In the genomic region with DNA sequence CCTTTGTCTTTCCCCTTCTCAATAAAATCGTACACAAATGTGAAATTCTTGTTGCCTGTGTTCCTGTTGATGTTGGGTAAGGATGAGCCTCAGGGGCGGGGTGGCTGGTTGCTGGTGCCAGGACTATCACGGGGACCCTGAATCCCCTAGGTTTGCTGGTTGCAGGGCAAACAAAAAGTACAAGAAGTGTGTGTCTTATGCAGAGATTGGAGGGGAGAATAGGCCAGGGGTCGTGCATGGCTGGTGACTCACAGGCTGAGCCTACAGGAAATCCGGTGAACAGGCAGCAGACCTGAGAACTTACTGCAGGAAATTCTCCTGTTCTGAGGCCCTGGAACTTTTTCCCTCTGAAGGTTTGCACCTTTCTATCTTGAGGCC, we compare ENCODE assay signal across 9 cellular contexts. TPM values are rescaled to one million over a fixed set of nuclear protein-coding genes. Genes with fewer than 3 reads are reported as not detected.
DNase-seq lines count a peak whose midpoint lies in the region; TF ChIP-seq lines count a peak whose summit lies in the region.
"Had no signal": no experiment of that assay in that cellular context is flagged by ENCODE, and none has a peak within 500 bp of the region (broad histone marks: within the 10 kb centered on the region; RNA-seq: fewer than 3 reads in every experiment).

No MANE protein-coding gene starts in this region.

- intact Hi-C loops in posterior vena cava (cut with DNase I), result no loop called here

- H3K9ac ChIP-seq in GM23248, result no peak overlapping the region
- H3K9ac ChIP-seq in fibroblast of lung (ENCODE audit: insufficient read depth, low read length), result no peak overlapping the region

- no peaks in the 10 kb centered on the region for H3K9me2 ChIP-seq in GM23248 (ENCODE audit: insufficient read depth)

- in situ Hi-C loops in GM23248 (cut with MboI), result no loop called here

- H4K20me1 ChIP-seq in GM23248 (ENCODE audit: insufficient read depth) (no peaks in the 10 kb centered on the region), fibroblast of lung (ENCODE audit: control insufficient read depth, extremely low read depth, insufficient read depth, low read length) (no peaks in the 10 kb centered on the region)

- 66 to 72% methylated on average over 5 of the region's 5 CpGs for WGBS in GM23248 (ENCODE audit: low coverage in 1 of 2, low lambda C conversion rate in 2 of 2, missing lambda C conversion rate in 2 of 2), 2 experiments

- POLR2A ChIA-PET in RWPE1 (lab: Yijun Ruan, JAX; ENCODE audit: low non-redundant PET), result no interaction called here

- CTCF ChIA-PET in RWPE1 (lab: Yijun Ruan, JAX), result no interaction called here

- H3K4me2 ChIP-seq in GM23248 (ENCODE audit: unreplicated experiment) (no peak overlapping the region), fibroblast of lung (ENCODE audit: extremely low read depth, insufficient read depth, low read length) (peak overlapping the region; percentile 81)

- DNase-seq in GM23248, result no peak
- DNase-seq in RWPE1 (ENCODE audit: low spot score), result no peak
- DNase-seq in fibroblast of lung (ENCODE audit: low read depth in 2 of 2), result peak; percentile 84 to 87
- no peak for DNase-seq in retinal pigment epithelial cell (ENCODE audit: low read depth)
- DNase-seq in stimulated activated CD4-positive, alpha-beta T cell treated with anti-CD3 and anti-CD28 coated beads, Interleukin-4, amount 100 ng/mL, for 24 hours, result no peak
- no peak for DNase-seq in posterior vena cava (ENCODE audit: low spot score)
- DNase-seq in DMS79 treated with DMSO at 0.1 percent for 48 hours (lab: John Stamatoyannopoulos, UW), result no peak
- DNase-seq: caudate nucleus, NCI-H1436 treated with DMSO at 0.1 percent for 48 hours had no signal

- no peaks in the 10 kb centered on the region for H3K9me3 ChIP-seq in GM23248 (ENCODE audit: low read depth)
- H3K9me3 ChIP-seq in fibroblast of lung (ENCODE audit: control insufficient read depth, insufficient read depth, low read depth, low read length), result no peaks in the 10 kb centered on the region

- H2AFZ ChIP-seq in GM23248, result 0 out of 2 replicates have a peak overlapping the region, but pooled peaks have one; percentile 13
- peak overlapping the region; percentile 42 for H2AFZ ChIP-seq in fibroblast of lung (ENCODE audit: low read length)

- no peaks in the 10 kb centered on the region for H3K27me3 ChIP-seq in GM23248 (replicated peaks; ENCODE audit: insufficient read depth)
- no peaks in the 10 kb centered on the region for H3K27me3 ChIP-seq in fibroblast of lung (ENCODE audit: control insufficient read depth, insufficient read depth, low read length)

- H3K27ac ChIP-seq in GM23248 (no peak overlapping the region), RWPE1 (peak overlapping the region; percentile 25; the same call in 1 of the 2 replicates), fibroblast of lung (ENCODE audit: insufficient read depth, low read length) (peak overlapping the region; percentile 70)

- no peak overlapping the region for H3K4me3 ChIP-seq in GM23248
- H3K4me3 ChIP-seq in fibroblast of lung (replicated peaks in 1 of 4; ENCODE audit: control extremely low read depth in 1 of 4, insufficient read depth in 1 of 4, low read depth in 3 of 4, low read length in 4 of 4), result peak overlapping the region; percentile 8 to 50 (median 28)
- peak overlapping the region; percentile 38 for H3K4me3 ChIP-seq in retinal pigment epithelial cell (ENCODE audit: low read length)

- H3K36me3 ChIP-seq in GM23248 (ENCODE audit: low read depth) (no peaks in the 10 kb centered on the region), fibroblast of lung (ENCODE audit: control insufficient read depth, insufficient read depth, low read length) (no peaks in the 10 kb centered on the region)

- peaks cover 84% of the 10 kb centered on the region for H3K79me2 ChIP-seq in GM23248 (ENCODE audit: insufficient read depth)
- H3K79me2 ChIP-seq in fibroblast of lung (ENCODE audit: control insufficient read depth, insufficient read depth, low read length), result peaks cover 45% of the 10 kb centered on the region

- H3F3A ChIP-seq in GM23248 (ENCODE audit: insufficient read depth), result peaks cover 6% of the 10 kb centered on the region

- TF ChIP-seq CTCF in RWPE1 (conservative IDR thresholded peaks at IDR 0.05; ENCODE audit: low read depth) (no peak), fibroblast of lung (conservative IDR thresholded peaks at IDR 0.05 in 1 of 2, IDR thresholded peaks at IDR 0.05 in 1 of 2; ENCODE audit: low read depth in 1 of 2, low read length in 2 of 2) (no peak), retinal pigment epithelial cell (conservative IDR thresholded peaks at IDR 0.05; ENCODE audit: low read depth, low read length) (no peak)

- peaks cover 4% of the 10 kb centered on the region; the same call in 1 of the 2 replicates for H3K4me1 ChIP-seq in GM23248 (ENCODE audit: insufficient read depth)
- peaks cover 5% of the 10 kb centered on the region for H3K4me1 ChIP-seq in fibroblast of lung (ENCODE audit: control insufficient read depth, extremely low read depth, insufficient read depth, low read length)

RNA-seq across cellular contexts. Expression of gene ANXA2R, which starts 5.5 kb away (rescaled TPM):
- total RNA-seq in GM23248 (2014; rRNA removed; shearing (Covaris generic)), result 0.13 and 1.2 TPM in 2 replicates
- polyA plus RNA-seq in GM23248 (2016; fragmentation: Nextera tagmentation; extraction: Ambion mirVana) (0.35 and 0.56 TPM in 2 replicates), fibroblast of lung (0.61 and 1.4 TPM in 2 replicates)
- total RNA-seq in fibroblast of lung (1.8 and 3.1 TPM in 2 replicates), posterior vena cava (1 to 10 TPM; 2.3 to 4.7 TPM)
- 0.69 and 2.1 TPM in 2 replicates for polyA plus RNA-seq in fibroblast of lung (2012)
- polyA minus RNA-seq in fibroblast of lung (ENCODE audit: low replicate concordance), result 2.2 and 2.3 TPM in 2 replicates

Comparison
In these comparisons a context has a peak if more than half of its experiments do, and no peak if none do; other contexts are left out.
1. DNase-seq: peak in fibroblast of lung (2 of 2); none in GM23248 (single experiment), RWPE1 (single experiment), retinal pigment epithelial cell (single experiment), stimulated activated CD4-positive, alpha-beta T cell treated with anti-CD3 and anti-CD28 coated beads, Interleukin-4, amount 100 ng/mL, for 24 hours (single experiment), posterior vena cava (single experiment) and DMS79 treated with DMSO at 0.1 percent for 48 hours (single experiment).